20 cellular contexts compared by ENCODE assay signal in the genomic region with DNA sequence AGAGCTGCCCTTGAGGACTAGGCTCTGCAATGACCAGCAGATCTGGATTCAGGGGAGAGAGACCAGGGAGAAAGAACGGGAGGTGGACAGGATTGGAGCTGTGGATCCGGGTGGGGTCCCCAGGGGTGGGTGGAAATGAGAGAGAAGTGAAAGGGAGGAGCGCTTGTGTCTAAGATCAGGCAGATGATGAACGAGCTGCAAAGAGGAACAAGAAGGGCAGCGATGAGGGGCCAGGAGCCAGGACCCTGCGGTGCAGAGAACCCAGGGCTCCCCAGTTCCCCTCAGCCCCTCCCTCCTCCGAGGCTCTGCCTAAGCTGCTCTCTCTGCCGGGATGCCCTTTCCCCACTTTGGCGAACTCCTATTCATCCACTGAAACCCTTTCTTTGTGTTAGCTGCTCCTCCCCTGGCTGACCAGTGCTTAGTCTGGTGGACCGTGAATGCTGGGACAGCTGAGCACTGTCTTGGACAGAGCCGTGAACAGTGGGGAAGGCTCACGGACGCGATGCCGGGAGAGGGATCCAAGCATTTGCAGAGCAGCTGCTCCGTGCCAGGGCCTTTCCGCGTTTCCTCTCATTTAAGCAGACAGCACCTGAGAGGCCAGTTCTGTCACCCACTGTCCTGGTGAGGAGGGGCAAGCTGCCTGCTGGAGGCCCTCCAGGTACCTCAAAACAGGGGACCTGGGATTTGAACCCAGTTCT. TPM values are rescaled to one million over a fixed set of nuclear protein-coding genes. Genes with fewer than 3 reads are reported as not detected.
"Had no signal": no experiment of that assay in that cellular context is flagged by ENCODE, and none has a peak within 500 bp of the region (broad histone marks: within the 10 kb centered on the region; RNA-seq: fewer than 3 reads in every experiment).

No MANE protein-coding gene starts in this region.

- ATAC-seq: activated CD8-positive, alpha-beta T cell treated with anti-CD3 and anti-CD28 coated beads for 36 hours; body of pancreas; gastrocnemius medialis; heart left ventricle; left ventricle myocardium superior; natural killer cell; right cardiac atrium had no signal

- H3K4me1 ChIP-seq: colonic mucosa, gastrocnemius medialis, heart left ventricle, prostate gland, tibial nerve had no signal

- H3K27ac Mint-ChIP-seq: activated CD4-positive, alpha-beta T cell treated with anti-CD3 and anti-CD28 coated beads, Interleukin-2, amount 10 ng/mL, durations not matched to agents 24 days and 14 days; activated CD8-positive, alpha-beta T cell treated with anti-CD3 and anti-CD28 coated beads for 36 hours; activated naive CD4-positive, alpha-beta T cell treated with anti-CD3 and anti-CD28 coated beads for 36 hours; activated T-helper 2 cell treated with anti-CD3 and anti-CD28 coated beads, Interferon-gamma antibody, Interleukin-2, Interleukin-4, amounts not matched to agents 10 μg/mL and 5 μg/mL and 100 μg/mL, durations not matched to agents 14 hours and 24 hours and 36 hours; immature natural killer cell; natural killer cell; stimulated activated naive CD8-positive, alpha-beta T cell treated with anti-CD3 and anti-CD28 coated beads, Interleukin-15, Interleukin-2, amounts not matched to agents 100 ng/mL and 50 ng/mL, for 24 hours had no signal

- H3K4me3 ChIP-seq: body of pancreas, colonic mucosa, gastrocnemius medialis, heart left ventricle, prostate gland, tibial nerve had no signal

- H3K9me3 ChIP-seq: body of pancreas, colonic mucosa, gastrocnemius medialis, heart left ventricle, prostate gland, tibial nerve had no signal

- H3K27ac ChIP-seq: body of pancreas, colonic mucosa, gastrocnemius medialis, heart left ventricle, prostate gland, tibial nerve had no signal

- H3K9me3 Mint-ChIP-seq: activated CD4-positive, alpha-beta T cell treated with anti-CD3 and anti-CD28 coated beads, Interleukin-2, amount 10 ng/mL, durations not matched to agents 24 days and 14 days; activated CD8-positive, alpha-beta T cell treated with anti-CD3 and anti-CD28 coated beads for 36 hours; activated naive CD4-positive, alpha-beta T cell treated with anti-CD3 and anti-CD28 coated beads for 36 hours; activated T-helper 2 cell treated with anti-CD3 and anti-CD28 coated beads, Interferon-gamma antibody, Interleukin-2, Interleukin-4, amounts not matched to agents 10 μg/mL and 5 μg/mL and 100 μg/mL, durations not matched to agents 14 hours and 24 hours and 36 hours; immature natural killer cell; natural killer cell; stimulated activated naive CD8-positive, alpha-beta T cell treated with anti-CD3 and anti-CD28 coated beads, Interleukin-15, Interleukin-2, amounts not matched to agents 100 ng/mL and 50 ng/mL, for 24 hours had no signal

- H3K36me3 ChIP-seq: colonic mucosa, gastrocnemius medialis, heart left ventricle, prostate gland, tibial nerve had no signal

- H3K4me1 Mint-ChIP-seq: activated CD4-positive, alpha-beta T cell treated with anti-CD3 and anti-CD28 coated beads, Interleukin-2, amount 10 ng/mL, durations not matched to agents 24 days and 14 days; immature natural killer cell; natural killer cell had no signal

- H3K4me3 Mint-ChIP-seq: activated CD4-positive, alpha-beta T cell treated with anti-CD3 and anti-CD28 coated beads, Interleukin-2, amount 10 ng/mL, durations not matched to agents 24 days and 14 days; activated CD8-positive, alpha-beta T cell treated with anti-CD3 and anti-CD28 coated beads for 36 hours; activated naive CD4-positive, alpha-beta T cell treated with anti-CD3 and anti-CD28 coated beads for 36 hours; immature natural killer cell; natural killer cell; stimulated activated naive CD8-positive, alpha-beta T cell treated with anti-CD3 and anti-CD28 coated beads, Interleukin-15, Interleukin-2, amounts not matched to agents 100 ng/mL and 50 ng/mL, for 24 hours had no signal

- DNase-seq: activated CD4-positive, alpha-beta T cell treated with anti-CD3 and anti-CD28 coated beads, Interleukin-2, amount 10 ng/mL, durations not matched to agents 24 days and 14 days; activated CD8-positive, alpha-beta T cell treated with anti-CD3 and anti-CD28 coated beads for 36 hours; activated naive CD4-positive, alpha-beta T cell treated with anti-CD3 and anti-CD28 coated beads for 36 hours; activated T-cell treated with anti-CD3 and anti-CD28 coated beads, Interleukin-2, amount 50 U/mL, for 1 hour; body of pancreas; caudate nucleus; colonic mucosa; gastrocnemius medialis; immature natural killer cell; left ventricle myocardium superior; mesenchymal stem cell; natural killer cell; right cardiac atrium; T1000 had no signal

- H3K36me3 Mint-ChIP-seq: immature natural killer cell, natural killer cell had no signal

- H3K27me3 ChIP-seq: body of pancreas, colonic mucosa, tibial nerve had no signal

RNA-seq across cellular contexts. Expression of a gene that starts 35.9 kb away (rescaled TPM):
- total RNA-seq: activated CD4-positive, alpha-beta T cell treated with anti-CD3 and anti-CD28 coated beads, Interleukin-2, amount 10 ng/mL, durations not matched to agents 24 days and 14 days; activated CD8-positive, alpha-beta T cell treated with anti-CD3 and anti-CD28 coated beads for 36 hours; activated naive CD4-positive, alpha-beta T cell treated with anti-CD3 and anti-CD28 coated beads for 36 hours; activated T-helper 2 cell treated with anti-CD3 and anti-CD28 coated beads, Interferon-gamma antibody, Interleukin-2, Interleukin-4, amounts not matched to agents 10 μg/mL and 5 μg/mL and 100 μg/mL, durations not matched to agents 14 hours and 24 hours and 36 hours; natural killer cell; T-helper 1 cell treated with Interleukin-12 subunit alpha and Interleukin-12 subunit beta and Interleukin-4 antibody, amounts not matched to agents 30 ng/mL and 1 ng/mL, for 36 hours had no signal
- polyA plus RNA-seq: immature natural killer cell had no signal
